9 cellular contexts compared by ENCODE assay signal in the genomic region with DNA sequence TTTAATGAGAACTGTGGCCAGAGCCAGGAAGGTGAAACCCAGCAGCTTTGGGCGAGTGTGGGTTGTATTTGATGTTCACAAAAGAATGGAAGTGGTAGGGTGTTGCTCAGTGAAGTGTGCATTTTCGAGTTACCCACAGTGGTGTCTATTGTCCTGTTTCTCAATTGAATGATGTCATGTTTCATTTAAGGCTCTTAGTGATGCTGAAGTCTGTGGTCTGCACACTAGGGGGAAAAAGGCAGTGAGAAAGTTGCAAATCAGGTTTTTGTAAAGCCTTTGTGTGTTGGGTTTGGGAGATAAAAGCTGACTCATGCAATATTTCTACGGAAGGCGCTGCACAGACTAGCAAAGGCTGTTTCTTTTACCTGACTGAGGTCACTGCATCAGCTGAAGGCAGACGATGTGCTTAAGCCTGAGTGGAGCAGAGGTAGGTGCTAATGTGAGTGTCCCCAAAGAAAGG.
DNase-seq lines count a peak whose midpoint lies in the region; ATAC-seq and TF ChIP-seq lines count a peak whose summit lies in the region.
"Had no signal": no experiment of that assay in that cellular context is flagged by ENCODE, and none has a peak within 500 bp of the region (broad histone marks: within the 10 kb centered on the region; RNA-seq: fewer than 3 reads in every experiment).

No MANE protein-coding gene starts in this region.

- no peak overlapping the region for H2AFZ ChIP-seq in trophoblast cell (ENCODE audit: insufficient read depth, low read length, poor library complexity)

- H3K18ac ChIP-seq in trophoblast cell (ENCODE audit: low read length) = no peak overlapping the region

- no peak overlapping the region for H3K4ac ChIP-seq in trophoblast cell (ENCODE audit: low read depth, low read length)

- H3K27ac ChIP-seq in cingulate gyrus (ENCODE audit: low read depth, low read length) (peak overlapping the region; percentile 60), trophoblast cell (ENCODE audit: low read depth, low read length) (peak overlapping the region; percentile 87), ascending aorta (no peak overlapping the region)

- H3K14ac ChIP-seq in trophoblast cell (ENCODE audit: low read length) = peak overlapping the region; percentile 3

- no peaks in the 10 kb centered on the region for H3K79me2 ChIP-seq in trophoblast cell (ENCODE audit: control insufficient read depth, insufficient read depth, low read length, poor library complexity)

- peak overlapping the region; percentile 12 for H2BK5ac ChIP-seq in trophoblast cell (ENCODE audit: low read depth, low read length, poor library complexity)

- peak overlapping the region; percentile 10 for H4K91ac ChIP-seq in trophoblast cell (ENCODE audit: low read depth, low read length)

- peaks cover 21% of the 10 kb centered on the region for H3K79me1 ChIP-seq in trophoblast cell (ENCODE audit: low read length)

- ATAC-seq in activated T-cell treated with anti-CD3 and anti-CD28 coated beads, Interleukin-2, amount 50 U/mL, for 4 hours = peak; percentile 51 to 72
- ATAC-seq in HG02798 (IDR thresholded peaks at IDR 0.05; ENCODE audit: poor library complexity, unreplicated experiment) = peak; percentile 98

- no peaks in the 10 kb centered on the region for H3K36me3 ChIP-seq in trophoblast cell (ENCODE audit: control insufficient read depth in 1 of 2, insufficient read depth in 2 of 2, low read length in 2 of 2)
- no peaks in the 10 kb centered on the region for H3K36me3 ChIP-seq in ascending aorta

- peaks cover 7% of the 10 kb centered on the region for H3K4me1 Mint-ChIP-seq in activated T-cell treated with anti-CD3 and anti-CD28 coated beads, Interleukin-2, amount 50 U/mL, for 4 hours (ENCODE audit: low read depth)

- no peak overlapping the region for H3K4me3 Mint-ChIP-seq in activated T-cell treated with anti-CD3 and anti-CD28 coated beads, Interleukin-2, amount 50 U/mL, for 4 hours
- H3K4me3 Mint-ChIP-seq: activated naive CD8-positive, alpha-beta T cell had no signal

- H4K12ac ChIP-seq in trophoblast cell (ENCODE audit: low read depth, low read length) = no peak overlapping the region

- WGBS in trophoblast cell (ENCODE audit: extremely low coverage, insufficient coverage, insufficient read length) = no CpG with 5 or more reads among the region's 5 CpGs

- H2AK5ac ChIP-seq in trophoblast cell (ENCODE audit: low read length) = no peak overlapping the region

- H3K4me2 ChIP-seq in trophoblast cell (ENCODE audit: low read length) = peak overlapping the region; percentile 50

- intact Hi-C loops in ascending aorta (cut with DNase I) = no loop called here

- no peak overlapping the region for H3K9ac ChIP-seq in trophoblast cell (ENCODE audit: low read length)

- no peak overlapping the region for H4K8ac ChIP-seq in trophoblast cell (ENCODE audit: low read depth, low read length)

- H3K27me3 Mint-ChIP-seq in activated T-cell treated with anti-CD3 and anti-CD28 coated beads, Interleukin-2, amount 50 U/mL, for 4 hours (ENCODE audit: low read depth) = peaks cover 3% of the 10 kb centered on the region

- peaks cover 18 to 30% of the 10 kb centered on the region in 2 experiments for H3K4me1 ChIP-seq in trophoblast cell (ENCODE audit: control insufficient read depth in 1 of 2, insufficient read depth in 2 of 2, low read length in 2 of 2)
- no peaks in the 10 kb centered on the region for H3K4me1 ChIP-seq in ascending aorta

- no peaks in the 10 kb centered on the region for H3K36me3 Mint-ChIP-seq in activated T-cell treated with anti-CD3 and anti-CD28 coated beads, Interleukin-2, amount 50 U/mL, for 4 hours (ENCODE audit: insufficient read depth)
- H3K36me3 Mint-ChIP-seq: activated naive CD8-positive, alpha-beta T cell had no signal

- no peak for TF ChIP-seq CTCF in ascending aorta (IDR thresholded peaks at IDR 0.05)

- no peaks in the 10 kb centered on the region for H3K9me3 Mint-ChIP-seq in activated T-cell treated with anti-CD3 and anti-CD28 coated beads, Interleukin-2, amount 50 U/mL, for 4 hours

- H3K23ac ChIP-seq in trophoblast cell (ENCODE audit: low read length) = no peak overlapping the region

- no peak for DNase-seq in activated T-cell treated with anti-CD3 and anti-CD28 coated beads, Interleukin-2, amount 50 U/mL, for 4 hours
- no peak for DNase-seq in activated T-cell treated with anti-CD3 and anti-CD28 coated beads, Interleukin-2, amount 50 U/mL, for 48 hours
- DNase-seq in NCI-H146 treated with DMSO at 0.1 percent for 48 hours (lab: John Stamatoyannopoulos, UW; ENCODE audit: unreplicated experiment) (peak; percentile 89), trophoblast cell (peak; percentile 62 to 91), ascending aorta (ENCODE audit: low spot score in 2 of 2) (no peak), 8988T (no peak)

- H3K27me3 ChIP-seq in trophoblast cell (ENCODE audit: insufficient read depth, low read length) (no peaks in the 10 kb centered on the region), ascending aorta (no peaks in the 10 kb centered on the region)

- H3K9me3 ChIP-seq in trophoblast cell (ENCODE audit: insufficient read depth, low read depth, low read length) (no peaks in the 10 kb centered on the region), ascending aorta (no peaks in the 10 kb centered on the region)

- no peak overlapping the region for H2BK12ac ChIP-seq in trophoblast cell (ENCODE audit: low read length)

- H2BK120ac ChIP-seq in trophoblast cell (ENCODE audit: insufficient read depth, low read length, poor library complexity) = peak overlapping the region; percentile 69

- H3K4me3 ChIP-seq in trophoblast cell (ENCODE audit: low read depth, low read length) = no peak overlapping the region
- H3K4me3 ChIP-seq in ascending aorta = peak overlapping the region in 1 of 2 donors; percentile 29

Comparison
In these comparisons a context has a peak if more than half of its experiments do, and no peak if none do; other contexts are left out.
1. DNase-seq: peak in NCI-H146 treated with DMSO at 0.1 percent for 48 hours (single experiment) and trophoblast cell (2 of 2); none in activated T-cell treated with anti-CD3 and anti-CD28 coated beads, Interleukin-2, amount 50 U/mL, for 4 hours (single experiment), activated T-cell treated with anti-CD3 and anti-CD28 coated beads, Interleukin-2, amount 50 U/mL, for 48 hours (0 of 2), ascending aorta (0 of 2) and 8988T (single experiment).
2. H3K27ac ChIP-seq: peak in cingulate gyrus (single experiment) and trophoblast cell (single experiment); none in ascending aorta (0 of 2).